11 cellular contexts compared by ENCODE assay signal in the genomic region with DNA sequence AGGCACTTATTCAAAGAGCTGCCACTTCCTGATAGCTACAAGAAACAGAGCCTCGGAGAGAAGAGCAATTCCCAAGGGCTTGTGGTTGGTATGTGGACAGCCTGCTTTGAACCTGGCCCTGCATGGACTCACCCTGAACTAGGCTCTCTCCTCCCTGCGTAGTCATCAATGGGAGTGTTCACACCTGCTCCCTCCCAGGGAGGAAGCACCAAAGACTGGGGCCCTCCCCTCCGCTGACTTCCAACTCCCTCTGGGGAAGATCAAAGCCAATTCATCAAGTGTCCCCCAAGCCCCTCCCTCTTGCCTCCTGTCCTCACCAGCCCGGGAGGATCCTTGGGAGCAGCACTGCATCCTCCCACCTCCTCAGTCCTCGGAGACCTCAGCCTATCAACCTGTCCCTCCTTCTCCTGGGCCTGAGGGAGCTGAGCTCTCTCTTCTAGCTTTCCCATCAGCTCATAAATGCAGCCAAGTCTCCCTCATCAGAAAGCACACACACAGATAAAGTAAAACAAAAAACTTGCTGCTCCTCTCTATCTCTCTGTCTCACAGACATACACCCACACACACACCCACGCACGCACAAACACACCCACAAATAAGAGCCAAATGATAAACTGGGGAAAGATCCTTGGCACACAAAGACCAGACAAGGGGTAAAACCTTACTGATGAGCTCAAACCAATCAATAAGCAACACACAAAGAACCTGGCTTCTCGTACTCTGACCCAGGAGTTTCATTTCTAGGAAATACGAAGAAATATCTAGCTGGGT. TPM values are rescaled to one million over a fixed set of nuclear protein-coding genes. Genes with fewer than 3 reads are reported as not detected.
DNase-seq lines count a peak whose midpoint lies in the region; ATAC-seq and TF ChIP-seq lines count a peak whose summit lies in the region.
"Had no signal": no experiment of that assay in that cellular context is flagged by ENCODE, and none has a peak within 500 bp of the region (broad histone marks: within the 10 kb centered on the region; RNA-seq: fewer than 3 reads in every experiment).

No MANE protein-coding gene starts in this region.

- H3K4me3 ChIP-seq in GM06990 (replicated peaks; ENCODE audit: low read depth, low read length), result peak overlapping the region; percentile 8
- H3K4me3 ChIP-seq in muscle layer of duodenum (ENCODE audit: low read depth in 1 of 2, low read length in 2 of 2), result no peak overlapping the region

- TF ChIP-seq CTCF in GM06990 (IDR thresholded peaks at IDR 0.05; ENCODE audit: insufficient read depth, low read length, poor library complexity, severe bottlenecking), result no peak
- no peak for TF ChIP-seq CTCF in WTC11 (IDR thresholded peaks at IDR 0.05)

- POLR2A ChIA-PET in WTC11 (lab: Charles Lee), result no interaction called here

- DNase-seq in GM06990 (ENCODE audit: extremely low read depth, insufficient read length) (no peak), WTC11 (ENCODE audit: low spot score) (peak; percentile 31), SKM-1 treated with dmso at 0.1 percent for 144 hours (lab: John Stamatoyannopoulos, UW; ENCODE audit: unreplicated experiment) (no peak)
- DNase-seq in activated T-cell treated with anti-CD3 and anti-CD28 coated beads, Interleukin-2, amount 50 U/mL, for 4 hours, result no peak
- DNase-seq: left cardiac atrium, NCI-H1694 treated with DMSO at 0.1 percent for 48 hours had no signal

- H3K27me3 Mint-ChIP-seq in WTC11 (ENCODE audit: low read depth), result peaks cover 36% of the 10 kb centered on the region
- H3K27me3 Mint-ChIP-seq in activated T-cell treated with anti-CD3 and anti-CD28 coated beads, Interleukin-2, amount 50 U/mL, for 4 hours (ENCODE audit: low read depth), result peaks cover 62% of the 10 kb centered on the region

- ATAC-seq in HG03108 (IDR thresholded peaks at IDR 0.05; ENCODE audit: unreplicated experiment) (peak; percentile 11), WTC11 (peak; percentile 56), GM18517 (IDR thresholded peaks at IDR 0.05; ENCODE audit: unreplicated experiment) (no peak), HG02623 (IDR thresholded peaks at IDR 0.05; ENCODE audit: unreplicated experiment) (no peak)
- ATAC-seq in activated T-cell treated with anti-CD3 and anti-CD28 coated beads, Interleukin-2, amount 50 U/mL, for 4 hours, result no peak

- H3K36me3 ChIP-seq in GM06990 (ENCODE audit: control insufficient read depth, insufficient read depth, low read length) (no peaks in the 10 kb centered on the region), muscle layer of duodenum (ENCODE audit: control insufficient read depth in 1 of 2, insufficient read depth in 2 of 2, low read length in 2 of 2) (no peaks in the 10 kb centered on the region)

- peak overlapping the region; percentile 56 for H3K27ac ChIP-seq in muscle layer of duodenum (ENCODE audit: low read length)

- CTCF ChIA-PET in WTC11 (lab: Charles Lee), result interaction anchor here (0.6 kb wide), 1 partner anchor 120 kb away, joined by 3 read pairs; no protein-coding TSS in a partner anchor

- H3K4me1 Mint-ChIP-seq in WTC11, result peaks cover 48% of the 10 kb centered on the region
- peaks cover 18% of the 10 kb centered on the region for H3K4me1 Mint-ChIP-seq in activated T-cell treated with anti-CD3 and anti-CD28 coated beads, Interleukin-2, amount 50 U/mL, for 4 hours (ENCODE audit: low read depth)

- no peaks in the 10 kb centered on the region for H3K9me3 ChIP-seq in muscle layer of duodenum (ENCODE audit: control insufficient read depth in 1 of 2, low read length in 2 of 2)

- H3K4me3 Mint-ChIP-seq in WTC11, result no peak overlapping the region; the same call in 1 of the 2 replicates
- H3K4me3 Mint-ChIP-seq in activated T-cell treated with anti-CD3 and anti-CD28 coated beads, Interleukin-2, amount 50 U/mL, for 4 hours, result no peak overlapping the region
- H3K4me3 Mint-ChIP-seq: activated naive CD4-positive, alpha-beta T cell treated with anti-CD3 and anti-CD28 coated beads, Interleukin-2, amount 50 U/mL, for 24 hours had no signal

- no peaks in the 10 kb centered on the region for H3K36me3 Mint-ChIP-seq in WTC11
- H3K36me3 Mint-ChIP-seq in activated T-cell treated with anti-CD3 and anti-CD28 coated beads, Interleukin-2, amount 50 U/mL, for 4 hours (ENCODE audit: insufficient read depth), result no peaks in the 10 kb centered on the region
- H3K36me3 Mint-ChIP-seq: activated naive CD4-positive, alpha-beta T cell treated with anti-CD3 and anti-CD28 coated beads, Interleukin-2, amount 50 U/mL, for 24 hours had no signal

- H3K27me3 ChIP-seq in GM06990 (replicated peaks; ENCODE audit: control insufficient read depth, insufficient read depth, low read length), result no peaks in the 10 kb centered on the region
- peaks cover 4% of the 10 kb centered on the region for H3K27me3 ChIP-seq in muscle layer of duodenum (ENCODE audit: low read depth, low read length)

- H3K27ac Mint-ChIP-seq in WTC11, result no peak overlapping the region; the same call in 1 of the 2 replicates
- H3K27ac Mint-ChIP-seq: activated naive CD4-positive, alpha-beta T cell treated with anti-CD3 and anti-CD28 coated beads, Interleukin-2, amount 50 U/mL, for 24 hours had no signal

- H3K4me1 ChIP-seq in muscle layer of duodenum (ENCODE audit: control insufficient read depth in 1 of 2, insufficient read depth in 2 of 2, low read length in 2 of 2), result peaks cover 0 to 31% of the 10 kb centered on the region in 2 donors

- no peaks in the 10 kb centered on the region for H3K9me3 Mint-ChIP-seq in WTC11
- H3K9me3 Mint-ChIP-seq in activated T-cell treated with anti-CD3 and anti-CD28 coated beads, Interleukin-2, amount 50 U/mL, for 4 hours, result no peaks in the 10 kb centered on the region
- H3K9me3 Mint-ChIP-seq: activated naive CD4-positive, alpha-beta T cell treated with anti-CD3 and anti-CD28 coated beads, Interleukin-2, amount 50 U/mL, for 24 hours had no signal

TF ChIP-seq in WTC11, 78 proteins besides CTCF, POLR2A, EP300 and RAD21 (continues in another document):
- TF ChIP-seq ZNF423 (CRISPR knock-in tag; IDR thresholded peaks at IDR 0.05), result no peak
- TF ChIP-seq RELA (CRISPR knock-in tag; IDR thresholded peaks at IDR 0.05; ENCODE audit: borderline replicate concordance), result no peak
- TF ChIP-seq, protein P1, sequence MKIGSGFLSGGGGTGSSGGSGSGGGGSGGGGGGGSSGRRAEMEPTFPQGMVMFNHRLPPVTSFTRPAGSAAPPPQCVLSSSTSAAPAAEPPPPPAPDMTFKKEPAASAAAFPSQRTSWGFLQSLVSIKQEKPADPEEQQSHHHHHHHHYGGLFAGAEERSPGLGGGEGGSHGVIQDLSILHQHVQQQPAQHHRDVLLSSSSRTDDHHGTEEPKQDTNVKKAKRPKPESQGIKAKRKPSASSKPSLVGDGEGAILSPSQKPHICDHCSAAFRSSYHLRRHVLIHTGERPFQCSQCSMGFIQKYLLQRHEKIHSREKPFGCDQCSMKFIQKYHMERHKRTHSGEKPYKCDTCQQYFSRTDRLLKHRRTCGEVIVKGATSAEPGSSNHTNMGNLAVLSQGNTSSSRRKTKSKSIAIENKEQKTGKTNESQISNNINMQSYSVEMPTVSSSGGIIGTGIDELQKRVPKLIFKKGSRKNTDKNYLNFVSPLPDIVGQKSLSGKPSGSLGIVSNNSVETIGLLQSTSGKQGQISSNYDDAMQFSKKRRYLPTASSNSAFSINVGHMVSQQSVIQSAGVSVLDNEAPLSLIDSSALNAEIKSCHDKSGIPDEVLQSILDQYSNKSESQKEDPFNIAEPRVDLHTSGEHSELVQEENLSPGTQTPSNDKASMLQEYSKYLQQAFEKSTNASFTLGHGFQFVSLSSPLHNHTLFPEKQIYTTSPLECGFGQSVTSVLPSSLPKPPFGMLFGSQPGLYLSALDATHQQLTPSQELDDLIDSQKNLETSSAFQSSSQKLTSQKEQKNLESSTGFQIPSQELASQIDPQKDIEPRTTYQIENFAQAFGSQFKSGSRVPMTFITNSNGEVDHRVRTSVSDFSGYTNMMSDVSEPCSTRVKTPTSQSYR (CRISPR knock-in tag; IDR thresholded peaks at IDR 0.05), result no peak
- TF ChIP-seq, protein P2, sequence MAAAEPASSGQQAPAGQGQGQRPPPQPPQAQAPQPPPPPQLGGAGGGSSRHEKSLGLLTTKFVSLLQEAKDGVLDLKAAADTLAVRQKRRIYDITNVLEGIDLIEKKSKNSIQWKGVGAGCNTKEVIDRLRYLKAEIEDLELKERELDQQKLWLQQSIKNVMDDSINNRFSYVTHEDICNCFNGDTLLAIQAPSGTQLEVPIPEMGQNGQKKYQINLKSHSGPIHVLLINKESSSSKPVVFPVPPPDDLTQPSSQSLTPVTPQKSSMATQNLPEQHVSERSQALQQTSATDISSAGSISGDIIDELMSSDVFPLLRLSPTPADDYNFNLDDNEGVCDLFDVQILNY (CRISPR knock-in tag; IDR thresholded peaks at IDR 0.05), result no peak
- no peak for TF ChIP-seq ZNF232 (CRISPR knock-in tag; IDR thresholded peaks at IDR 0.05)
- no peak for TF ChIP-seq ESRRA (CRISPR knock-in tag; IDR thresholded peaks at IDR 0.05; ENCODE audit: borderline replicate concordance)
- TF ChIP-seq, protein P3, sequence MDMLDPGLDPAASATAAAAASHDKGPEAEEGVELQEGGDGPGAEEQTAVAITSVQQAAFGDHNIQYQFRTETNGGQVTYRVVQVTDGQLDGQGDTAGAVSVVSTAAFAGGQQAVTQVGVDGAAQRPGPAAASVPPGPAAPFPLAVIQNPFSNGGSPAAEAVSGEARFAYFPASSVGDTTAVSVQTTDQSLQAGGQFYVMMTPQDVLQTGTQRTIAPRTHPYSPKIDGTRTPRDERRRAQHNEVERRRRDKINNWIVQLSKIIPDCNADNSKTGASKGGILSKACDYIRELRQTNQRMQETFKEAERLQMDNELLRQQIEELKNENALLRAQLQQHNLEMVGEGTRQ (CRISPR knock-in tag; IDR thresholded peaks at IDR 0.05), result no peak
- no peak for TF ChIP-seq NR3C1 (CRISPR knock-in tag; conservative IDR thresholded peaks at IDR 0.05; ENCODE audit: low read depth)
- TF ChIP-seq, protein P4, sequence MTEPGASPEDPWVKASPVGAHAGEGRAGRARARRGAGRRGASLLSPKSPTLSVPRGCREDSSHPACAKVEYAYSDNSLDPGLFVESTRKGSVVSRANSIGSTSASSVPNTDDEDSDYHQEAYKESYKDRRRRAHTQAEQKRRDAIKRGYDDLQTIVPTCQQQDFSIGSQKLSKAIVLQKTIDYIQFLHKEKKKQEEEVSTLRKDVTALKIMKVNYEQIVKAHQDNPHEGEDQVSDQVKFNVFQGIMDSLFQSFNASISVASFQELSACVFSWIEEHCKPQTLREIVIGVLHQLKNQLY (CRISPR knock-in tag; IDR thresholded peaks at IDR 0.05), result no peak

RNA-seq across cellular contexts. Expression of a gene that starts 3.3 kb away (rescaled TPM):
- total RNA-seq in WTC11 (2021), result 13.9 to 22.1 TPM (median 16.8 TPM) in 3 replicates
- not detected for total RNA-seq in activated T-cell treated with anti-CD3 and anti-CD28 coated beads, Interleukin-2, amount 50 U/mL, for 4 hours

Comparison
In these comparisons a context has a peak if more than half of its experiments do, and no peak if none do; other contexts are left out.
1. ATAC-seq: peak in HG03108 (single experiment) and WTC11 (single experiment); none in GM18517 (single experiment), HG02623 (single experiment) and activated T-cell treated with anti-CD3 and anti-CD28 coated beads, Interleukin-2, amount 50 U/mL, for 4 hours (0 of 2).
2. RNA of a gene that starts 3.3 kb away (total RNA-seq): 13.9 to 22.1 TPM in WTC11; not detected in activated T-cell treated with anti-CD3 and anti-CD28 coated beads, Interleukin-2, amount 50 U/mL, for 4 hours; every median in the first group is over 10 times any median in the second.